In genomic region chr20:47263502-47264084, GRCh38 we compare ENCODE assay signal across 10 cellular contexts.
DNase-seq lines count a peak whose midpoint lies in the region; ATAC-seq and TF ChIP-seq lines count a peak whose summit lies in the region.
"Had no signal": no experiment of that assay in that cellular context is flagged by ENCODE, and none has a peak within 500 bp of the region (broad histone marks: within the 10 kb centered on the region; RNA-seq: fewer than 3 reads in every experiment).

No MANE protein-coding gene starts in this region.

- 48 to 61% methylated on average over 5 of the region's 5 CpGs for WGBS in esophagus squamous epithelium, 2 donors

- DNase-seq in NCI-H2227 (lab: John Stamatoyannopoulos, UW; ENCODE audit: unreplicated experiment) (peak; percentile 63), esophagus squamous epithelium (lab: John Stamatoyannopoulos, UW) (no peak), pons (ENCODE audit: low spot score) (peak; percentile 67), NCI-H526 treated with DMSO at 0.1 percent for 48 hours (lab: John Stamatoyannopoulos, UW) (no peak), iPS-NIHi11 (ENCODE audit: low spot score) (no peak)
- no peak for DNase-seq in activated T-helper 1 cell treated with anti-CD3 and anti-CD28 coated beads, Interleukin-12 subunit alpha, Interleukin-12 subunit beta, Interleukin-2, Interleukin-4 antibody, amounts not matched to agents 30 ng/mL and 10 ng/mL and 1 ng/mL, durations not matched to agents 14 hours and 24 hours and 36 hours (ENCODE audit: low spot score)
- DNase-seq: activated CD8-positive, alpha-beta memory T cell treated with anti-CD3 and anti-CD28 coated beads for 24 hours; DMS53 had no signal

- no peak for TF ChIP-seq CTCF in esophagus squamous epithelium (IDR thresholded peaks at IDR 0.05)

- no peak overlapping the region for H3K27ac Mint-ChIP-seq in activated T-helper 1 cell treated with anti-CD3 and anti-CD28 coated beads, Interleukin-12 subunit alpha, Interleukin-12 subunit beta, Interleukin-2, Interleukin-4 antibody, amounts not matched to agents 30 ng/mL and 10 ng/mL and 1 ng/mL, durations not matched to agents 14 hours and 24 hours and 36 hours

- H3K4me3 ChIP-seq in esophagus squamous epithelium, result no peak overlapping the region

- H3K4me1 ChIP-seq in esophagus squamous epithelium, result peaks cover 0 to 25% (median 4%) of the 10 kb centered on the region in 3 donors

- intact Hi-C loops in esophagus squamous epithelium (cut with DNase I), result no loop called here
- intact Hi-C loops in activated T-helper 1 cell treated with anti-CD3 and anti-CD28 coated beads, Interleukin-12 subunit alpha, Interleukin-12 subunit beta, Interleukin-2, Interleukin-4 antibody, amounts not matched to agents 30 ng/mL and 10 ng/mL and 1 ng/mL, durations not matched to agents 14 hours and 24 hours and 36 hours (cut with micrococcal nuclease), result no loop called here

- no peaks in the 10 kb centered on the region for H3K9me3 ChIP-seq in esophagus squamous epithelium

- no peaks in the 10 kb centered on the region for H3K27me3 ChIP-seq in esophagus squamous epithelium

- TF ChIP-seq POLR2A in GM19099 (IDR thresholded peaks at IDR 0.05; ENCODE audit: extremely low read depth, insufficient read length, low read depth) (peak; percentile 12), esophagus squamous epithelium (IDR thresholded peaks at IDR 0.05) (no peak)

- no peaks in the 10 kb centered on the region for H3K27me3 Mint-ChIP-seq in activated T-helper 1 cell treated with anti-CD3 and anti-CD28 coated beads, Interleukin-12 subunit alpha, Interleukin-12 subunit beta, Interleukin-2, Interleukin-4 antibody, amounts not matched to agents 30 ng/mL and 10 ng/mL and 1 ng/mL, durations not matched to agents 14 hours and 24 hours and 36 hours (ENCODE audit: insufficient read depth)

- H3K4me3 Mint-ChIP-seq in activated T-helper 1 cell treated with anti-CD3 and anti-CD28 coated beads, Interleukin-12 subunit alpha, Interleukin-12 subunit beta, Interleukin-2, Interleukin-4 antibody, amounts not matched to agents 30 ng/mL and 10 ng/mL and 1 ng/mL, durations not matched to agents 14 hours and 24 hours and 36 hours, result no peak overlapping the region

- peaks cover 13 to 99% (median 24%) of the 10 kb centered on the region in 3 donors for H3K36me3 ChIP-seq in esophagus squamous epithelium

- no peaks in the 10 kb centered on the region for H3K9me3 Mint-ChIP-seq in activated T-helper 1 cell treated with anti-CD3 and anti-CD28 coated beads, Interleukin-12 subunit alpha, Interleukin-12 subunit beta, Interleukin-2, Interleukin-4 antibody, amounts not matched to agents 30 ng/mL and 10 ng/mL and 1 ng/mL, durations not matched to agents 14 hours and 24 hours and 36 hours

- H3K4me1 Mint-ChIP-seq in activated T-helper 1 cell treated with anti-CD3 and anti-CD28 coated beads, Interleukin-12 subunit alpha, Interleukin-12 subunit beta, Interleukin-2, Interleukin-4 antibody, amounts not matched to agents 30 ng/mL and 10 ng/mL and 1 ng/mL, durations not matched to agents 14 hours and 24 hours and 36 hours (ENCODE audit: low read depth), result peaks cover 14% of the 10 kb centered on the region

- peaks cover 33% of the 10 kb centered on the region for H3K36me3 Mint-ChIP-seq in activated T-helper 1 cell treated with anti-CD3 and anti-CD28 coated beads, Interleukin-12 subunit alpha, Interleukin-12 subunit beta, Interleukin-2, Interleukin-4 antibody, amounts not matched to agents 30 ng/mL and 10 ng/mL and 1 ng/mL, durations not matched to agents 14 hours and 24 hours and 36 hours (ENCODE audit: low read depth)

- ATAC-seq in GM21529 (IDR thresholded peaks at IDR 0.05; ENCODE audit: unreplicated experiment), result no peak

- peak overlapping the region in 3 of 4 donors; percentile 4 to 56 (median 17) for H3K27ac ChIP-seq in esophagus squamous epithelium

Comparison
In these comparisons a context has a peak if more than half of its experiments do, and no peak if none do; other contexts are left out.
1. DNase-seq: peak in NCI-H2227 (single experiment) and pons (single experiment); none in esophagus squamous epithelium (single experiment), activated T-helper 1 cell treated with anti-CD3 and anti-CD28 coated beads, Interleukin-12 subunit alpha, Interleukin-12 subunit beta, Interleukin-2, Interleukin-4 antibody, amounts not matched to agents 30 ng/mL and 10 ng/mL and 1 ng/mL, durations not matched to agents 14 hours and 24 hours and 36 hours (single experiment), NCI-H526 treated with DMSO at 0.1 percent for 48 hours (single experiment) and iPS-NIHi11 (single experiment).